Comparison of ENCODE assay signal across 7 cellular contexts in the genomic region with DNA sequence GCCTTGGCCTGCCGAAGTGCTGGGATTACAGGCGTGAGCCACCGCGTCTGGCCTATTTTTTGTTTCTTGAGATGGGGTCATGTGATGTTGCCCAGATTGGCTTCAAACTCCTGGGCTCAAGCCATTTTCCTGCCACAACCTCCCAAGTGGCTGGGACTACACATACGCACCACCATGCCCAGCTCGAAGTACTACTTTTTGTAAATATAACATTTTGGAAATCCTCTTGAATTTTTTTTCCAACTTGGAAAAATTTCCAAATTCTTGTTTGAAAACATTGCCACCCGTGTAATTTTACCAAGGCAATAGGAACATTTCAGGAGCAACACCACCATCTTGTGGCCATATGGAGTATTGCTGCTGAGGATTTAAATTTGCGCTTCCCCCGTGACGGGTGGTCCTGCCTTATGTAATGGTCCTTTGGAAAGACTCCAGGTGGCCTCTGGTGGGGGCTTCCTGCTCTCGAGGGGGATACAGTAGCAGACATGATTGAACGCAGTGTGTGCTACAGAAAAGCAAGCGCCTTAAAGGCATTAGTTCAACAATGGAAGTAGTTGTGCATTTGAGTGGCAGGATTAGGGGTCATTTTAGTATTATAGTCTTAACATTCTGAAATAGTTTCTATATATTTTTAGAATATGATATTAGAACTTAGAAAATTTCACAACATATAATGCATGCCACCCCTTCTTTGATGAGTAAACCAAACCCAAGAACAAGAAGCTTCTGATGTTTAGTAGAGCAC. TPM values are rescaled to one million over a fixed set of nuclear protein-coding genes. Genes with fewer than 3 reads are reported as not detected.
DNase-seq lines count a peak whose midpoint lies in the region; ATAC-seq and TF ChIP-seq lines count a peak whose summit lies in the region.

No MANE protein-coding gene starts in this region.

- H3K27me3 ChIP-seq in kidney epithelial cell (ENCODE audit: control insufficient read depth, insufficient read depth, low read length), result no peaks in the 10 kb centered on the region

- POLR2A ChIA-PET in WTC11 (lab: Charles Lee), result no interaction called here

- H3K9me3 Mint-ChIP-seq in WTC11, result no peaks in the 10 kb centered on the region

- peak overlapping the region; percentile 72; the same call in 1 of the 2 replicates for H3K27ac Mint-ChIP-seq in WTC11

- no peaks in the 10 kb centered on the region for H3K36me3 ChIP-seq in kidney epithelial cell (ENCODE audit: control insufficient read depth, insufficient read depth, low read length)

- TF ChIP-seq CTCF in GM12872 (IDR thresholded peaks at IDR 0.05; ENCODE audit: insufficient read depth, low read depth, low read length), result peak; percentile 76
- peak; percentile 93 for TF ChIP-seq CTCF in WTC11 (IDR thresholded peaks at IDR 0.05)
- TF ChIP-seq CTCF in kidney epithelial cell (IDR thresholded peaks at IDR 0.05; ENCODE audit: insufficient read depth, low read length, poor library complexity, severe bottlenecking), result peak; percentile 84

- H3K27me3 Mint-ChIP-seq in WTC11 (ENCODE audit: low read depth), result no peaks in the 10 kb centered on the region

- H3K4me3 Mint-ChIP-seq in WTC11, result no peak overlapping the region

- ATAC-seq in WTC11 (peak; percentile 50; the same call in 1 of the 2 replicates), GM21737 (IDR thresholded peaks at IDR 0.05; ENCODE audit: unreplicated experiment) (no peak)

- no peaks in the 10 kb centered on the region; the same call in 1 of the 2 replicates for H3K4me1 Mint-ChIP-seq in WTC11

- H3K36me3 Mint-ChIP-seq in WTC11, result no peaks in the 10 kb centered on the region; the same call in 1 of the 2 replicates

- CTCF ChIA-PET in WTC11 (lab: Charles Lee), result interaction anchor here (0.9 to 4.9 kb wide), 9 partner anchors 8 to 112 kb away, joined by 3 to 31 read pairs (median 4); partner anchors contain the start of genes FLYWCH1 and FLYWCH2

- H3K4me3 ChIP-seq in kidney epithelial cell (ENCODE audit: low read depth, low read length), result no peak overlapping the region

- H3K27ac ChIP-seq in caudate nucleus (ENCODE audit: low read depth, low read length), result peak overlapping the region; percentile 58

- DNase-seq in NCI-H128 (lab: John Stamatoyannopoulos, UW; ENCODE audit: unreplicated experiment) (peak; percentile 6), WTC11 (ENCODE audit: low spot score) (peak; percentile 73), caudate nucleus (lab: John Stamatoyannopoulos, UW) (peak in 34 of 61 donors; percentile 2 to 71 (median 35)), kidney epithelial cell (ENCODE audit: low read depth) (no peak)
- peak; percentile 36 for DNase-seq in stimulated activated CD4-positive, alpha-beta T cell treated with anti-CD3 and anti-CD28 coated beads, Interleukin-2, amount 100 ng/mL, for 4 hours (ENCODE audit: low read depth)

TF ChIP-seq in WTC11, 78 proteins besides CTCF, POLR2A, EP300 and RAD21:
- TF ChIP-seq, protein P1, sequence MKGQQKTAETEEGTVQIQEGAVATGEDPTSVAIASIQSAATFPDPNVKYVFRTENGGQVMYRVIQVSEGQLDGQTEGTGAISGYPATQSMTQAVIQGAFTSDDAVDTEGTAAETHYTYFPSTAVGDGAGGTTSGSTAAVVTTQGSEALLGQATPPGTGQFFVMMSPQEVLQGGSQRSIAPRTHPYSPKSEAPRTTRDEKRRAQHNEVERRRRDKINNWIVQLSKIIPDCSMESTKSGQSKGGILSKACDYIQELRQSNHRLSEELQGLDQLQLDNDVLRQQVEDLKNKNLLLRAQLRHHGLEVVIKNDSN (CRISPR knock-in tag; IDR thresholded peaks at IDR 0.05), result 0 out of 2 replicates have a peak, but pooled peaks have one; percentile 41
- TF ChIP-seq ZNF121 (CRISPR knock-in tag; IDR thresholded peaks at IDR 0.05) (peak; percentile 94), HMGA2 (CRISPR knock-in tag; IDR thresholded peaks at IDR 0.05) (no peak), ELF4 (CRISPR knock-in tag; IDR thresholded peaks at IDR 0.05; ENCODE audit: low read depth) (no peak), PRRX2 (CRISPR knock-in tag; IDR thresholded peaks at IDR 0.05) (no peak)
- TF ChIP-seq, protein P2, sequence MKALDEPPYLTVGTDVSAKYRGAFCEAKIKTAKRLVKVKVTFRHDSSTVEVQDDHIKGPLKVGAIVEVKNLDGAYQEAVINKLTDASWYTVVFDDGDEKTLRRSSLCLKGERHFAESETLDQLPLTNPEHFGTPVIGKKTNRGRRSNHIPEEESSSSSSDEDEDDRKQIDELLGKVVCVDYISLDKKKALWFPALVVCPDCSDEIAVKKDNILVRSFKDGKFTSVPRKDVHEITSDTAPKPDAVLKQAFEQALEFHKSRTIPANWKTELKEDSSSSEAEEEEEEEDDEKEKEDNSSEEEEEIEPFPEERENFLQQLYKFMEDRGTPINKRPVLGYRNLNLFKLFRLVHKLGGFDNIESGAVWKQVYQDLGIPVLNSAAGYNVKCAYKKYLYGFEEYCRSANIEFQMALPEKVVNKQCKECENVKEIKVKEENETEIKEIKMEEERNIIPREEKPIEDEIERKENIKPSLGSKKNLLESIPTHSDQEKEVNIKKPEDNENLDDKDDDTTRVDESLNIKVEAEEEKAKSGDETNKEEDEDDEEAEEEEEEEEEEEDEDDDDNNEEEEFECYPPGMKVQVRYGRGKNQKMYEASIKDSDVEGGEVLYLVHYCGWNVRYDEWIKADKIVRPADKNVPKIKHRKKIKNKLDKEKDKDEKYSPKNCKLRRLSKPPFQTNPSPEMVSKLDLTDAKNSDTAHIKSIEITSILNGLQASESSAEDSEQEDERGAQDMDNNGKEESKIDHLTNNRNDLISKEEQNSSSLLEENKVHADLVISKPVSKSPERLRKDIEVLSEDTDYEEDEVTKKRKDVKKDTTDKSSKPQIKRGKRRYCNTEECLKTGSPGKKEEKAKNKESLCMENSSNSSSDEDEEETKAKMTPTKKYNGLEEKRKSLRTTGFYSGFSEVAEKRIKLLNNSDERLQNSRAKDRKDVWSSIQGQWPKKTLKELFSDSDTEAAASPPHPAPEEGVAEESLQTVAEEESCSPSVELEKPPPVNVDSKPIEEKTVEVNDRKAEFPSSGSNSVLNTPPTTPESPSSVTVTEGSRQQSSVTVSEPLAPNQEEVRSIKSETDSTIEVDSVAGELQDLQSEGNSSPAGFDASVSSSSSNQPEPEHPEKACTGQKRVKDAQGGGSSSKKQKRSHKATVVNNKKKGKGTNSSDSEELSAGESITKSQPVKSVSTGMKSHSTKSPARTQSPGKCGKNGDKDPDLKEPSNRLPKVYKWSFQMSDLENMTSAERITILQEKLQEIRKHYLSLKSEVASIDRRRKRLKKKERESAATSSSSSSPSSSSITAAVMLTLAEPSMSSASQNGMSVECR (CRISPR knock-in tag; IDR thresholded peaks at IDR 0.05; ENCODE audit: borderline replicate concordance), result no peak
- TF ChIP-seq, protein P3, sequence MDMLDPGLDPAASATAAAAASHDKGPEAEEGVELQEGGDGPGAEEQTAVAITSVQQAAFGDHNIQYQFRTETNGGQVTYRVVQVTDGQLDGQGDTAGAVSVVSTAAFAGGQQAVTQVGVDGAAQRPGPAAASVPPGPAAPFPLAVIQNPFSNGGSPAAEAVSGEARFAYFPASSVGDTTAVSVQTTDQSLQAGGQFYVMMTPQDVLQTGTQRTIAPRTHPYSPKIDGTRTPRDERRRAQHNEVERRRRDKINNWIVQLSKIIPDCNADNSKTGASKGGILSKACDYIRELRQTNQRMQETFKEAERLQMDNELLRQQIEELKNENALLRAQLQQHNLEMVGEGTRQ (CRISPR knock-in tag; IDR thresholded peaks at IDR 0.05), result peak; percentile 63
TF ChIP-seq in WTC11: peak in this region for 3.

RNA-seq across cellular contexts. Expression of gene FLYWCH1, which starts 8.0 kb away (rescaled TPM):
- 27.2 to 34.2 TPM (median 32.6 TPM) in 3 replicates for total RNA-seq in WTC11 (2021)
- total RNA-seq in kidney epithelial cell, result 48.4 and 66.1 TPM in 2 replicates

RNA-seq across cellular contexts. Expression of gene FLYWCH2, which starts 36.7 kb away (rescaled TPM):
- total RNA-seq in WTC11 (2021), result 19.7 to 25.0 TPM (median 20.7 TPM) in 3 replicates
- total RNA-seq in kidney epithelial cell, result 58.6 and 69.5 TPM in 2 replicates

RNA-seq across cellular contexts. Expression of gene KREMEN2, which starts 44.4 kb away (rescaled TPM):
- 7.5 to 8.6 TPM (median 8.5 TPM) in 3 replicates for total RNA-seq in WTC11 (2021)
- 0.04 and 1.3 TPM in 2 replicates for total RNA-seq in kidney epithelial cell

RNA-seq across cellular contexts. Expression of gene PAQR4, which starts 49.5 kb away (rescaled TPM):
- total RNA-seq in WTC11 (2021), result 21.1 to 32.4 TPM (median 21.5 TPM) in 3 replicates
- 14.2 and 15.2 TPM in 2 replicates for total RNA-seq in kidney epithelial cell
